11 cellular contexts compared by ENCODE assay signal in genomic region chr10:35388197-35388596, GRCh38. TPM values are rescaled to one million over a fixed set of nuclear protein-coding genes. Genes with fewer than 3 reads are reported as not detected.
DNase-seq lines count a peak whose midpoint lies in the region; ATAC-seq and TF ChIP-seq lines count a peak whose summit lies in the region.
"Had no signal": no experiment of that assay in that cellular context is flagged by ENCODE, and none has a peak within 500 bp of the region (broad histone marks: within the 10 kb centered on the region; RNA-seq: fewer than 3 reads in every experiment).

No MANE protein-coding gene starts in this region.

- H3K27me3 Mint-ChIP-seq in brain: no peaks in the 10 kb centered on the region

- peak overlapping the region in 1 of 5 experiments; percentile 22 for H3K4me3 Mint-ChIP-seq in brain
- H3K4me3 Mint-ChIP-seq: natural killer cell had no signal

- peaks cover 66% of the 10 kb centered on the region for H3K36me3 Mint-ChIP-seq in brain
- H3K36me3 Mint-ChIP-seq: natural killer cell had no signal

- no peak for DNase-seq in NCI-H2081 (lab: John Stamatoyannopoulos, UW)
- no peak for DNase-seq in anterior cingulate cortex (lab: John Stamatoyannopoulos, UW)
- no peak for DNase-seq in GM19240 (ENCODE audit: insufficient read length, low spot score)
- no peak for DNase-seq in activated T-cell treated with anti-CD3 and anti-CD28 coated beads, Interleukin-2, amount 50 U/mL, for 48 hours
- DNase-seq: activated CD4-positive, alpha-beta T cell treated with anti-CD3 and anti-CD28 coated beads, Interleukin-2, amount 50 U/mL, for 1 hour; effector memory CD4-positive, alpha-beta T cell; natural killer cell had no signal

- ATAC-seq in GM18511 (IDR thresholded peaks at IDR 0.05; ENCODE audit: unreplicated experiment) (peak; percentile 51), GM21447 (IDR thresholded peaks at IDR 0.05; ENCODE audit: unreplicated experiment) (peak; percentile 62), HG03159 (IDR thresholded peaks at IDR 0.05; ENCODE audit: unreplicated experiment) (peak; percentile 46)
- ATAC-seq: natural killer cell had no signal

- H3K27ac Mint-ChIP-seq in brain: peak overlapping the region in 3 of 5 experiments; percentile 68 to 92 (median 89)

- H3K9me3 Mint-ChIP-seq in brain: peaks cover 11 to 38% (median 24%) of the 10 kb centered on the region in 5 experiments

- TF ChIP-seq CTCF in brain (conservative IDR thresholded peaks at IDR 0.05): no peak

- H3K4me1 Mint-ChIP-seq in brain: peaks cover 82% of the 10 kb centered on the region

RNA-seq across cellular contexts. Expression of gene CCNY, which starts 51.9 kb away (rescaled TPM):
- polyA plus RNA-seq in brain (ENCODE audit: insufficient read depth, low read depth, low replicate concordance): 62.1 TPM
